In genomic region chr5:80487444-80487828, GRCh38 we compare ENCODE assay signal across 8 cellular contexts. TPM values are rescaled to one million over a fixed set of nuclear protein-coding genes. Genes with fewer than 3 reads are reported as not detected.
DNase-seq lines count a peak whose midpoint lies in the region; ATAC-seq, FAIRE-seq and TF ChIP-seq lines count a peak whose summit lies in the region.

No MANE protein-coding gene starts in this region.

- peaks cover 4% of the 10 kb centered on the region for H3K36me3 Mint-ChIP-seq in activated T-helper 2 cell treated with anti-CD3 and anti-CD28 coated beads, Interferon-gamma antibody, Interleukin-2, Interleukin-4, amounts not matched to agents 10 μg/mL and 5 μg/mL and 100 μg/mL, durations not matched to agents 14 hours and 24 hours and 36 hours (ENCODE audit: low read depth)
- peaks cover 5 to 6% of the 10 kb centered on the region in 2 donors for H3K36me3 Mint-ChIP-seq in stimulated activated naive B cell treated with anti-CD40 and anti-IgM and Interleukin-4, amounts not matched to agents 10 μg/mL and 1 μg/mL and 100 μg/mL, for 72 hours

- H3K27me3 ChIP-seq in HUES48 (ENCODE audit: control insufficient read depth, insufficient read depth, low read length) (peaks cover 6% of the 10 kb centered on the region; the same call in 1 of the 2 replicates), iPS-20b (ENCODE audit: insufficient read depth, low read length) (peaks cover 9% of the 10 kb centered on the region)

- peaks cover 24% of the 10 kb centered on the region for H3K27me3 Mint-ChIP-seq in activated T-helper 2 cell treated with anti-CD3 and anti-CD28 coated beads, Interferon-gamma antibody, Interleukin-2, Interleukin-4, amounts not matched to agents 10 μg/mL and 5 μg/mL and 100 μg/mL, durations not matched to agents 14 hours and 24 hours and 36 hours (ENCODE audit: low read depth)
- peaks cover 24 to 25% of the 10 kb centered on the region in 2 donors for H3K27me3 Mint-ChIP-seq in stimulated activated naive B cell treated with anti-CD40 and anti-IgM and Interleukin-4, amounts not matched to agents 10 μg/mL and 1 μg/mL and 100 μg/mL, for 72 hours

- peak overlapping the region; percentile 68 for H3K4me3 ChIP-seq in HUES48 (ENCODE audit: low read depth, low read length)
- H3K4me3 ChIP-seq in iPS-20b (ENCODE audit: low read length), result peak overlapping the region; percentile 81

- no peak for FAIRE-seq in H54 (lab: Jason Lieb, UNC)

- peak overlapping the region; percentile 75 for H3K4me3 Mint-ChIP-seq in activated T-helper 2 cell treated with anti-CD3 and anti-CD28 coated beads, Interferon-gamma antibody, Interleukin-2, Interleukin-4, amounts not matched to agents 10 μg/mL and 5 μg/mL and 100 μg/mL, durations not matched to agents 14 hours and 24 hours and 36 hours (ENCODE audit: low read depth)
- peak overlapping the region; percentile 77 to 85 for H3K4me3 Mint-ChIP-seq in stimulated activated naive B cell treated with anti-CD40 and anti-IgM and Interleukin-4, amounts not matched to agents 10 μg/mL and 1 μg/mL and 100 μg/mL, for 72 hours

- intact Hi-C loops in activated T-helper 2 cell treated with anti-CD3 and anti-CD28 coated beads, Interferon-gamma antibody, Interleukin-2, Interleukin-4, amounts not matched to agents 10 μg/mL and 5 μg/mL and 100 μg/mL, durations not matched to agents 14 hours and 24 hours and 36 hours (cut with micrococcal nuclease), result loop anchor here (5.0 to 10.0 kb wide), 3 partner anchors 80 to 807 kb away; partner anchors contain the start of gene ZFYVE16

- H3K9ac ChIP-seq in HUES48 (ENCODE audit: low read depth, low read length), result peak overlapping the region; percentile 28; the same call in 1 of the 2 replicates
- peak overlapping the region; percentile 66; the same call in 1 of the 2 replicates for H3K9ac ChIP-seq in iPS-20b (ENCODE audit: low read depth, low read length)

- no peak for DNase-seq in activated T-helper 2 cell treated with anti-CD3 and anti-CD28 coated beads, Interferon-gamma antibody, Interleukin-2, Interleukin-4, amounts not matched to agents 10 μg/mL and 5 μg/mL and 100 μg/mL, durations not matched to agents 14 hours and 24 hours and 36 hours (ENCODE audit: low spot score)
- DNase-seq in stimulated activated naive B cell treated with anti-CD40 and anti-IgM and Interleukin-4, amounts not matched to agents 10 μg/mL and 1 μg/mL and 100 μg/mL, for 72 hours, result no peak
- DNase-seq in H54 (ENCODE audit: insufficient read length, low spot score) (no peak), ureter (ENCODE audit: low spot score) (no peak), NCI-H1048 (lab: John Stamatoyannopoulos, UW) (no peak), NCI-H226 (no peak)

- H3K27ac ChIP-seq in HUES48 (ENCODE audit: low read depth, low read length), result peak overlapping the region; percentile 85
- H3K27ac ChIP-seq in iPS-20b (ENCODE audit: low read length), result no peak overlapping the region

- H3K4me1 ChIP-seq in HUES48 (ENCODE audit: control insufficient read depth, insufficient read depth, low read length) (peaks cover 9% of the 10 kb centered on the region), iPS-20b (ENCODE audit: insufficient read depth, low read length) (no peaks in the 10 kb centered on the region; the same call in 1 of the 2 replicates)

- TF ChIP-seq POLR2A in H54 (IDR thresholded peaks at IDR 0.05; ENCODE audit: low read depth, low read length), result no peak

- peaks cover 5% of the 10 kb centered on the region; the same call in 1 of the 2 replicates for H3K36me3 ChIP-seq in HUES48 (ENCODE audit: control insufficient read depth, insufficient read depth, low read length)
- H3K36me3 ChIP-seq in iPS-20b (ENCODE audit: insufficient read depth, low read depth, low read length), result peaks cover under 1% of the 10 kb centered on the region; the same call in 1 of the 2 replicates

- peaks cover 10% of the 10 kb centered on the region for H3K9me3 Mint-ChIP-seq in activated T-helper 2 cell treated with anti-CD3 and anti-CD28 coated beads, Interferon-gamma antibody, Interleukin-2, Interleukin-4, amounts not matched to agents 10 μg/mL and 5 μg/mL and 100 μg/mL, durations not matched to agents 14 hours and 24 hours and 36 hours
- peaks cover 12 to 18% of the 10 kb centered on the region in 2 donors for H3K9me3 Mint-ChIP-seq in stimulated activated naive B cell treated with anti-CD40 and anti-IgM and Interleukin-4, amounts not matched to agents 10 μg/mL and 1 μg/mL and 100 μg/mL, for 72 hours

- no peaks in the 10 kb centered on the region; the same call in 1 of the 2 replicates for H3K9me3 ChIP-seq in HUES48 (ENCODE audit: control insufficient read depth, insufficient read depth, low read length)
- H3K9me3 ChIP-seq in iPS-20b (ENCODE audit: insufficient read depth, low read depth, low read length), result 0 out of 2 replicates have a peak, but pooled peaks cover 3% of the 10 kb centered on the region

- no peak overlapping the region for H3K27ac Mint-ChIP-seq in activated T-helper 2 cell treated with anti-CD3 and anti-CD28 coated beads, Interferon-gamma antibody, Interleukin-2, Interleukin-4, amounts not matched to agents 10 μg/mL and 5 μg/mL and 100 μg/mL, durations not matched to agents 14 hours and 24 hours and 36 hours
- no peak overlapping the region for H3K27ac Mint-ChIP-seq in stimulated activated naive B cell treated with anti-CD40 and anti-IgM and Interleukin-4, amounts not matched to agents 10 μg/mL and 1 μg/mL and 100 μg/mL, for 72 hours

- no peak for ATAC-seq in stimulated activated naive B cell treated with anti-CD40 and anti-IgM and Interleukin-4, amounts not matched to agents 10 μg/mL and 1 μg/mL and 100 μg/mL, for 72 hours (replicated peaks)

- peaks cover 14% of the 10 kb centered on the region for H3K4me1 Mint-ChIP-seq in activated T-helper 2 cell treated with anti-CD3 and anti-CD28 coated beads, Interferon-gamma antibody, Interleukin-2, Interleukin-4, amounts not matched to agents 10 μg/mL and 5 μg/mL and 100 μg/mL, durations not matched to agents 14 hours and 24 hours and 36 hours (ENCODE audit: low read depth)
- H3K4me1 Mint-ChIP-seq in stimulated activated naive B cell treated with anti-CD40 and anti-IgM and Interleukin-4, amounts not matched to agents 10 μg/mL and 1 μg/mL and 100 μg/mL, for 72 hours, result peaks cover 11 to 16% of the 10 kb centered on the region in 2 donors

RNA-seq across cellular contexts. Expression of gene FAM151B, which starts 0.5 kb away (rescaled TPM):
- 0.43 and 0.76 TPM in 2 replicates for total RNA-seq in activated T-helper 2 cell treated with anti-CD3 and anti-CD28 coated beads, Interferon-gamma antibody, Interleukin-2, Interleukin-4, amounts not matched to agents 10 μg/mL and 5 μg/mL and 100 μg/mL, durations not matched to agents 14 hours and 24 hours and 36 hours
- total RNA-seq in ureter, result 2.9 TPM
